Comparison of ENCODE assay signal across 26 cellular contexts in genomic region chr5:10677533-10677932, GRCh38.
"Had no signal": no experiment of that assay in that cellular context is flagged by ENCODE, and none has a peak within 500 bp of the region (broad histone marks: within the 10 kb centered on the region; RNA-seq: fewer than 3 reads in every experiment).

No MANE protein-coding gene starts in this region.

- H3K4me1 Mint-ChIP-seq: activated naive CD8-positive, alpha-beta T cell treated with anti-CD3 and anti-CD28 coated beads for 36 hours; WTC11 had no signal

- H3K27me3 Mint-ChIP-seq: activated naive CD8-positive, alpha-beta T cell treated with anti-CD3 and anti-CD28 coated beads for 36 hours had no signal

- ATAC-seq: activated CD8-positive, alpha-beta T cell treated with anti-CD3 and anti-CD28 coated beads, Interleukin-2, amount 10 ng/mL, durations not matched to agents 7 days and 5 days; Panc1; WTC11 had no signal

- H3K4me3 Mint-ChIP-seq: activated CD8-positive, alpha-beta T cell treated with anti-CD3 and anti-CD28 coated beads, Interleukin-2, amount 10 ng/mL, durations not matched to agents 7 days and 5 days; activated naive CD8-positive, alpha-beta T cell treated with anti-CD3 and anti-CD28 coated beads for 36 hours; T-helper 1 cell treated with Interleukin-12 subunit alpha and Interleukin-12 subunit beta and Interleukin-4 antibody, amounts not matched to agents 30 μg/mL and 1 μg/mL, for 36 hours; WTC11 had no signal

- H3K27me3 ChIP-seq: brain microvascular endothelial cell, cardiac muscle cell had no signal

- H3K27ac ChIP-seq: brain microvascular endothelial cell, cardiac muscle cell, KMS-11 had no signal

- H3K4me3 ChIP-seq: cardiac muscle cell had no signal

- H3K27ac Mint-ChIP-seq: activated CD8-positive, alpha-beta T cell treated with anti-CD3 and anti-CD28 coated beads, Interleukin-2, amount 10 ng/mL, durations not matched to agents 7 days and 5 days; activated naive CD8-positive, alpha-beta T cell treated with anti-CD3 and anti-CD28 coated beads for 36 hours; T-helper 1 cell treated with Interleukin-12 subunit alpha and Interleukin-12 subunit beta and Interleukin-4 antibody, amounts not matched to agents 30 μg/mL and 1 μg/mL, for 36 hours; WTC11 had no signal

- DNase-seq: activated CD4-positive, alpha-beta T cell treated with anti-CD3 and anti-CD28 coated beads for 48 hours; activated CD4-positive, alpha-beta T cell treated with anti-CD3 and anti-CD28 coated beads, Interleukin-2, amount 50 U/mL, for 4 hours; activated CD4-positive, CD25-positive, alpha-beta regulatory T cell treated with anti-CD3 and anti-CD28 coated beads, Interleukin-2, amount 50 U/mL, for 72 hours; activated CD8-positive, alpha-beta memory T cell treated with anti-CD3 and anti-CD28 coated beads, Interleukin-2, amount 50 U/mL, for 48 hours; activated CD8-positive, alpha-beta T cell treated with anti-CD3 and anti-CD28 coated beads, Interleukin-2, amount 10 ng/mL, durations not matched to agents 7 days and 5 days; activated effector memory CD4-positive, alpha-beta T cell treated with anti-CD3 and anti-CD28 coated beads, Interleukin-2, amount 50 U/mL, for 16 hours; activated naive CD4-positive, alpha-beta T cell treated with Interleukin-2 at 50 U/mL for 16 hours; activated naive CD8-positive, alpha-beta T cell treated with anti-CD3 and anti-CD28 coated beads for 36 hours; activated T-cell treated with anti-CD3 and anti-CD28 coated beads, Interleukin-2, amount 50 U/mL, for 1 hour; brain microvascular endothelial cell; NCI-H1092; NCI-H1417; NCI-H1930; NCI-H2171 treated with DMSO at 0.1 percent for 48 hours; NCI-H226; NCI-H526; NCI-H774; OCI-M1; Right ventricle myocardium superior; RPMI8226; T-helper 9 cell had no signal
